In the genomic region with DNA sequence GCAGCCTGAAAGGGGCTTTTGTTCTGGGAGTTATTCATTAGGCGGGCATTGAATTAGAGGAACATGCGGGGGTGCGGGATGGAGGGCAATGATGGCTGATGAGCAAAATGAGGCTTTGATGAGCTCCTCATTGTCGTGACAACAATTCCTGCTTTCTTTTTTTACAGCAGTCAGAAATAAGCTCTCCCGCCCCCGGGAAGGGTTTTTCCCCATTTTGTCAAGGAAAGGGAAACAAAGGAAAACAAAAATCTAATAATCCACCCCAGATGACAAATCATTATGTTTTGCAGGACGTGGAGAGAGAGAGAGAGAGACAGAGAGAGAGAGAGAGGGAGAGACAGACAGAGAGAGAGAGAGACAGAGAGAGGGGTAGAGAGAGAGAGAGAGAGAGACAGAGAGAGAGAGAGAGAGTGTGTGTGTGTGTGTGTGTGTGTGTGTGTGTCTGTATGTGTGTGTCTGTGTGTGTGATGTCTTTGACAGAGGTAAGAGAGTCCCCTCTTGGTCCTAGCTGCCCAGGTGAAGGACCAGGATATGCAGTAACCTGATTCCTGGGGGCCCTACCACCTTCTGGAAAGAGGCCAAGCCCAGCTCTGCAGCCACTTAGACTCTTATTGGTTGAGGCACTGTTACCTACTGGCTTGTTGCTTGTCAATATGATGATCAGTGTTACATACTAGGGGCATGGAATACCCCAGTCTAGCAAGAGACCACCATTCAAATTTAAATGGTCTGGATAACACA, we compare ENCODE assay signal across 10 cellular contexts. TPM values are rescaled to one million over a fixed set of nuclear protein-coding genes. Genes with fewer than 3 reads are reported as not detected.
DNase-seq lines count a peak whose midpoint lies in the region; ATAC-seq and TF ChIP-seq lines count a peak whose summit lies in the region.
"Had no signal": no experiment of that assay in that cellular context is flagged by ENCODE, and none has a peak within 500 bp of the region (broad histone marks: within the 10 kb centered on the region; RNA-seq: fewer than 3 reads in every experiment).

No MANE protein-coding gene starts in this region.

- H3K4me3 Mint-ChIP-seq in neural crest cell = peak overlapping the region; percentile 74
- no peak overlapping the region for H3K4me3 Mint-ChIP-seq in activated CD8-positive, alpha-beta T cell treated with anti-CD3 and anti-CD28 coated beads, Interleukin-2, amount 10 ng/mL, durations not matched to agents 7 days and 5 days
- H3K4me3 Mint-ChIP-seq: CD8-positive, alpha-beta T cell had no signal

- no peaks in the 10 kb centered on the region for H3K36me3 Mint-ChIP-seq in neural crest cell (ENCODE audit: low read depth)
- H3K36me3 Mint-ChIP-seq in activated CD8-positive, alpha-beta T cell treated with anti-CD3 and anti-CD28 coated beads, Interleukin-2, amount 10 ng/mL, durations not matched to agents 7 days and 5 days (ENCODE audit: low read depth) = no peaks in the 10 kb centered on the region
- H3K36me3 Mint-ChIP-seq: CD8-positive, alpha-beta T cell had no signal

- DNase-seq in DMS79 treated with DMSO at 0.1 percent for 48 hours (lab: John Stamatoyannopoulos, UW) (peak; percentile 83), NCI-H2171 treated with DMSO at 0.1 percent for 48 hours (lab: John Stamatoyannopoulos, UW) (peak; percentile 62), neural crest cell (ENCODE audit: low read depth, low spot score) (peak; percentile 17)
- no peak for DNase-seq in activated CD8-positive, alpha-beta memory T cell treated with anti-CD3 and anti-CD28 coated beads for 24 hours
- DNase-seq in activated CD8-positive, alpha-beta T cell treated with anti-CD3 and anti-CD28 coated beads, Interleukin-2, amount 10 ng/mL, durations not matched to agents 7 days and 5 days = no peak

- peaks cover 17% of the 10 kb centered on the region for H3K4me1 Mint-ChIP-seq in neural crest cell
- peaks cover 3% of the 10 kb centered on the region for H3K4me1 Mint-ChIP-seq in activated CD8-positive, alpha-beta T cell treated with anti-CD3 and anti-CD28 coated beads, Interleukin-2, amount 10 ng/mL, durations not matched to agents 7 days and 5 days (ENCODE audit: low read depth)

- no peaks in the 10 kb centered on the region for H3K9me3 Mint-ChIP-seq in neural crest cell
- H3K9me3 Mint-ChIP-seq in activated CD8-positive, alpha-beta T cell treated with anti-CD3 and anti-CD28 coated beads, Interleukin-2, amount 10 ng/mL, durations not matched to agents 7 days and 5 days (ENCODE audit: insufficient read depth) = no peaks in the 10 kb centered on the region
- H3K9me3 Mint-ChIP-seq: CD8-positive, alpha-beta T cell had no signal

- peak overlapping the region; percentile 93 for H3K27ac Mint-ChIP-seq in neural crest cell (ENCODE audit: unreplicated experiment)
- no peak overlapping the region for H3K27ac Mint-ChIP-seq in activated CD8-positive, alpha-beta T cell treated with anti-CD3 and anti-CD28 coated beads, Interleukin-2, amount 10 ng/mL, durations not matched to agents 7 days and 5 days
- H3K27ac Mint-ChIP-seq: CD8-positive, alpha-beta T cell had no signal

- no peaks in the 10 kb centered on the region for H3K27me3 Mint-ChIP-seq in neural crest cell (ENCODE audit: low read depth)
- H3K27me3 Mint-ChIP-seq in activated CD8-positive, alpha-beta T cell treated with anti-CD3 and anti-CD28 coated beads, Interleukin-2, amount 10 ng/mL, durations not matched to agents 7 days and 5 days (ENCODE audit: low read depth) = peaks cover 2% of the 10 kb centered on the region

- CTCF ChIA-PET in activated CD8-positive, alpha-beta T cell treated with anti-CD3 and anti-CD28 coated beads, Interleukin-2, amount 10 ng/mL, durations not matched to agents 7 days and 5 days (lab: Charles Lee) = interaction anchor here (0.6 to 5.9 kb wide), 57 partner anchors 9 to 725 kb away, joined by 3 to 85 read pairs (median 4); a partner anchor contains a TSS

- POLR2A ChIA-PET in activated CD8-positive, alpha-beta T cell treated with anti-CD3 and anti-CD28 coated beads, Interleukin-2, amount 10 ng/mL, durations not matched to agents 7 days and 5 days (lab: Charles Lee) = interaction anchor here (0.6 kb wide), 1 partner anchor 155 kb away, joined by 3 read pairs; no protein-coding TSS in a partner anchor

- H3K27ac ChIP-seq in cingulate gyrus (ENCODE audit: low read depth, low read length) = peak overlapping the region; percentile 39
- H3K27ac ChIP-seq: colonic mucosa had no signal

- ATAC-seq in HG02798 (IDR thresholded peaks at IDR 0.05; ENCODE audit: poor library complexity, unreplicated experiment) = no peak
- ATAC-seq in GM18861 (IDR thresholded peaks at IDR 0.05; ENCODE audit: unreplicated experiment) = no peak
- no peak for ATAC-seq in activated CD8-positive, alpha-beta T cell treated with anti-CD3 and anti-CD28 coated beads, Interleukin-2, amount 10 ng/mL, durations not matched to agents 7 days and 5 days
- ATAC-seq: CD8-positive, alpha-beta T cell had no signal

- TF ChIP-seq CTCF in neural crest cell (conservative IDR thresholded peaks at IDR 0.05) = no peak

RNA-seq across cellular contexts. Expression of a gene that starts 46.7 kb away (rescaled TPM):
- total RNA-seq in neural crest cell = 36.2 and 40.0 TPM in 2 replicates
- total RNA-seq in activated CD8-positive, alpha-beta T cell treated with anti-CD3 and anti-CD28 coated beads, Interleukin-2, amount 10 ng/mL, durations not matched to agents 7 days and 5 days = not detected

Comparison
In these comparisons a context has a peak if more than half of its experiments do, and no peak if none do; other contexts are left out.
1. DNase-seq: peak in DMS79 treated with DMSO at 0.1 percent for 48 hours (single experiment), NCI-H2171 treated with DMSO at 0.1 percent for 48 hours (single experiment) and neural crest cell (single experiment); none in activated CD8-positive, alpha-beta memory T cell treated with anti-CD3 and anti-CD28 coated beads for 24 hours (single experiment) and activated CD8-positive, alpha-beta T cell treated with anti-CD3 and anti-CD28 coated beads, Interleukin-2, amount 10 ng/mL, durations not matched to agents 7 days and 5 days (single experiment).
2. RNA of a gene that starts 46.7 kb away (total RNA-seq): 36.2 to 40.0 TPM in neural crest cell; not detected in activated CD8-positive, alpha-beta T cell treated with anti-CD3 and anti-CD28 coated beads, Interleukin-2, amount 10 ng/mL, durations not matched to agents 7 days and 5 days; every median in the first group is over 10 times any median in the second.